8 cellular contexts compared by ENCODE assay signal in genomic region chr2:42722328-42723190, GRCh38. TPM values are rescaled to one million over a fixed set of nuclear protein-coding genes. Genes with fewer than 3 reads are reported as not detected.
DNase-seq lines count a peak whose midpoint lies in the region; ATAC-seq and TF ChIP-seq lines count a peak whose summit lies in the region.

No MANE protein-coding gene starts in this region.

- H3K4me1 ChIP-seq in left lung (no peaks in the 10 kb centered on the region), vagina (no peaks in the 10 kb centered on the region)

- no peaks in the 10 kb centered on the region for H3K9me3 Mint-ChIP-seq in brain

- H3K9me3 ChIP-seq in left lung: no peaks in the 10 kb centered on the region
- H3K9me3 ChIP-seq in vagina: no peaks in the 10 kb centered on the region

- intact Hi-C loops in left lung (cut with DNase I) (no loop called here), vagina (cut with DNase I) (no loop called here)

- DNase-seq in AG04449 (ENCODE audit: low read depth, low spot score): peak; percentile 86
- DNase-seq in NCI-H2171 (lab: John Stamatoyannopoulos, UW): peak; percentile 7
- DNase-seq in left lung: peak in 1 of 2 donors; percentile 79
- no peak for DNase-seq in vagina (ENCODE audit: extremely low spot score in 2 of 2)
- no peak for DNase-seq in NCI-H524 treated with DMSO at 0.1 percent for 48 hours (lab: John Stamatoyannopoulos, UW)

- peaks cover 21% of the 10 kb centered on the region for H3K36me3 Mint-ChIP-seq in brain

- H3K36me3 ChIP-seq in left lung: no peaks in the 10 kb centered on the region
- no peaks in the 10 kb centered on the region for H3K36me3 ChIP-seq in vagina

- H3K4me3 Mint-ChIP-seq in brain: peak overlapping the region in 4 of 5 experiments; percentile 10 to 47 (median 14)

- no peaks in the 10 kb centered on the region for H3K27me3 Mint-ChIP-seq in brain

- CTCF ChIA-PET in AG04449 (lab: Yijun Ruan, JAX): no interaction called here

- peaks cover 22% of the 10 kb centered on the region for H3K4me1 Mint-ChIP-seq in brain

- H3K27ac ChIP-seq in left lung (peak overlapping the region; percentile 23 to 57), vagina (peak overlapping the region; percentile 20)

- H3K27ac Mint-ChIP-seq in brain: peak overlapping the region; percentile 72 to 94 (median 84)

- H3K4me3 ChIP-seq in AG04449 (ENCODE audit: low read depth, low read length): no peak overlapping the region
- no peak overlapping the region for H3K4me3 ChIP-seq in left lung
- no peak overlapping the region for H3K4me3 ChIP-seq in vagina

- TF ChIP-seq CTCF in AG04449 (IDR thresholded peaks at IDR 0.05; ENCODE audit: insufficient read depth, low read length, missing control alignments): no peak
- TF ChIP-seq CTCF in brain (conservative IDR thresholded peaks at IDR 0.05): no peak
- TF ChIP-seq CTCF in left lung (IDR thresholded peaks at IDR 0.05): no peak
- TF ChIP-seq CTCF in vagina (IDR thresholded peaks at IDR 0.05): no peak

- peak; percentile 95 for ATAC-seq in GM18505 (IDR thresholded peaks at IDR 0.05; ENCODE audit: unreplicated experiment)
- peak; percentile 96 for ATAC-seq in HG02798 (IDR thresholded peaks at IDR 0.05; ENCODE audit: poor library complexity, unreplicated experiment)
- peak; percentile 94 for ATAC-seq in left lung

- TF ChIP-seq POLR2A in GM18505 (IDR thresholded peaks at IDR 0.05; ENCODE audit: borderline replicate concordance, extremely low read depth, insufficient read depth, insufficient read length) (no peak), vagina (IDR thresholded peaks at IDR 0.05) (no peak)

- POLR2A ChIA-PET in AG04449 (lab: Yijun Ruan, JAX): interaction anchor here (0.6 kb wide), 1 partner anchor 23 kb away, joined by 3 read pairs; no protein-coding TSS in a partner anchor

- H3K27me3 ChIP-seq in left lung (no peaks in the 10 kb centered on the region), vagina (no peaks in the 10 kb centered on the region)

RNA-seq across cellular contexts. Expression of gene OXER1, which starts 41.4 kb away (rescaled TPM):
- polyA plus RNA-seq in brain (ENCODE audit: insufficient read depth, low read depth, low replicate concordance): 0.24 TPM
- total RNA-seq in left lung: 1 to 10 TPM; 1.7 to 2.7 TPM
- total RNA-seq in vagina: 1.2 TPM

Comparison
In these comparisons a context has a peak if more than half of its experiments do, and no peak if none do; other contexts are left out.
1. DNase-seq: peak in AG04449 (single experiment) and NCI-H2171 (single experiment); none in vagina (0 of 2) and NCI-H524 treated with DMSO at 0.1 percent for 48 hours (single experiment).
2. Peak in every context shown above with its lines, with median percentiles within 50 percentile points of each other: ATAC-seq.